22 cellular contexts compared by ENCODE assay signal in genomic region chr3:113329757-113330156, GRCh38.
"Had no signal": no experiment of that assay in that cellular context is flagged by ENCODE, and none has a peak within 500 bp of the region (broad histone marks: within the 10 kb centered on the region; RNA-seq: fewer than 3 reads in every experiment).

No MANE protein-coding gene starts in this region.

- DNase-seq: activated gamma-delta T cell treated with Interleukin-2 at 50 U/mL for 16 hours; activated T-cell treated with anti-CD3 and anti-CD28 coated beads, Interleukin-2, amount 50 U/mL, for 1 hour; adrenal gland; cerebellar nuclear complex; endodermal cell; gastrocnemius medialis; hippocampal formation; kidney glomerular epithelial cell; left lung; naive B cell; nucleus accumbens; posterior cingulate gyrus; right lobe of liver; stimulated activated CD4-positive, alpha-beta T cell treated with anti-CD3 and anti-CD28 coated beads, Interleukin-1b, Interleukin-23, amount 100 ng/mL, for 48 hours; stimulated activated naive CD8-positive, alpha-beta T cell treated with anti-CD3 and anti-CD28 coated beads, Interleukin-15, amount 100 ng/mL, for 72 hours; trophoblast cell; uterus had no signal

- H3K4me1 ChIP-seq: adrenal gland, ascending aorta, gastrocnemius medialis, left lung, right lobe of liver, uterus had no signal

- H3K27me3 ChIP-seq: adrenal gland, ascending aorta, gastrocnemius medialis, left lung, right lobe of liver, uterus had no signal

- H3K36me3 ChIP-seq: adrenal gland, gastrocnemius medialis, right lobe of liver, uterus had no signal

- H3K4me3 ChIP-seq: adrenal gland, ascending aorta, coronary artery, gastrocnemius medialis, left lung, lung, right lobe of liver, skin epidermis, uterus had no signal

- ATAC-seq: gastrocnemius medialis; left lung; right lobe of liver; stimulated activated naive CD8-positive, alpha-beta T cell treated with anti-CD3 and anti-CD28 coated beads, Interleukin-15, amount 100 ng/mL, for 72 hours; WTC11 had no signal

- H3K27ac ChIP-seq: adrenal gland, ascending aorta, coronary artery, gastrocnemius medialis, left lung, right lobe of liver, skin epidermis, uterus had no signal

- H3K9me3 ChIP-seq: adrenal gland, ascending aorta, gastrocnemius medialis, right lobe of liver, uterus had no signal
